ENCODE assay signal across 12 cellular contexts in the genomic region with DNA sequence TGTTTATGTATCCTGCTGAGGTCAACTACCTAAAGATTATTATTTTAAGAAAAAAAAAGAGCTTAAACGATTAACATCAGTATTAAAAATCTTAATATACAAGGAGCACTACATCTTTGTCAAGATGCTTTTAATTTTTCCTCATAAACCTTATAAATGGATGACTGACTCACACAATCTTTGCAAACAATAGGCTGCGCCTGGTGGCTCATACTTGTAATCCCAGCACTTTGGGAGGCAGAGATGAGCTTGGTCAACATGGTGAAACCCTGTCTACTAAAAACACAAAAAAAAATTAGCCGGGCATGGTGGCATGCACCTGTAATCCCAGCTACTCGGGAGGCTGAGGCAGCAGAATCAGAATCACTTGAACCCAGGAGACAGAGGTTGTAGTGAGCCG. TPM values are rescaled to one million over a fixed set of nuclear protein-coding genes. Genes with fewer than 3 reads are reported as not detected.
DNase-seq lines count a peak whose midpoint lies in the region; ATAC-seq, FAIRE-seq and TF ChIP-seq lines count a peak whose summit lies in the region.
"Had no signal": no experiment of that assay in that cellular context is flagged by ENCODE, and none has a peak within 500 bp of the region (broad histone marks: within the 10 kb centered on the region; RNA-seq: fewer than 3 reads in every experiment).

No MANE protein-coding gene starts in this region.

- DNase-seq in astrocyte (ENCODE audit: low read depth) (no peak), lower lobe of right lung (no peak), sciatic nerve (ENCODE audit: low spot score) (no peak), GM12891 (ENCODE audit: insufficient read length, low spot score) (no peak), mucosa of gallbladder (ENCODE audit: low spot score) (no peak)
- DNase-seq: aorta, sigmoid colon, T-helper 9 cell had no signal

- TF ChIP-seq CTCF in astrocyte (IDR thresholded peaks at IDR 0.05; ENCODE audit: insufficient read depth, low read depth, low read length) (no peak), lower lobe of right lung (IDR thresholded peaks at IDR 0.05) (no peak)

- peaks cover 31 to 45% (median 41%) of the 10 kb centered on the region in 10 experiments for H3K4me1 ChIP-seq in BLaER1 treated with 17β-estradiol and CSF1 and Interleukin-3, amounts not matched to agents 10 nM and 100 nM
- H3K4me1 ChIP-seq in HUES6 (ENCODE audit: control insufficient read depth, insufficient read depth, low read length) (peaks cover 17% of the 10 kb centered on the region), astrocyte (ENCODE audit: insufficient read depth, low read length) (peaks cover 36% of the 10 kb centered on the region), lower lobe of right lung (peaks cover 37% of the 10 kb centered on the region)

- no peak for FAIRE-seq in astrocyte (lab: Jason Lieb, UNC)
- FAIRE-seq in GM12891 (lab: Jason Lieb, UNC) = no peak

- no peak for ATAC-seq in lower lobe of right lung
- ATAC-seq in HG03280 (IDR thresholded peaks at IDR 0.05; ENCODE audit: unreplicated experiment) = no peak
- ATAC-seq in sciatic nerve = no peak

- no peak overlapping the region for H2AFZ ChIP-seq in astrocyte (ENCODE audit: low read depth, low read length)

- intact Hi-C loops in lower lobe of right lung (cut with DNase I) (no loop called here), sciatic nerve (cut with DNase I) (no loop called here)

- peak overlapping the region; percentile 81 to 96 (median 91) for H3K4me2 ChIP-seq in BLaER1 treated with 17β-estradiol and CSF1 and Interleukin-3, amounts not matched to agents 10 nM and 100 nM
- peak overlapping the region; percentile 86 for H3K4me2 ChIP-seq in astrocyte (ENCODE audit: low read length)

- H3K27ac ChIP-seq in BLaER1 treated with 17β-estradiol and CSF1 and Interleukin-3, amounts not matched to agents 10 nM and 100 nM = no peak overlapping the region
- H3K27ac ChIP-seq in HUES6 (ENCODE audit: low read depth, low read length) = no peak overlapping the region
- H3K27ac ChIP-seq in astrocyte (ENCODE audit: low read depth, low read length) = peak overlapping the region; percentile 7
- H3K27ac ChIP-seq in lower lobe of right lung = no peak overlapping the region

- H3K79me2 ChIP-seq in astrocyte (ENCODE audit: insufficient read depth, low read length) = peaks cover 63% of the 10 kb centered on the region

- no peak overlapping the region for H3K27ac Mint-ChIP-seq in astrocyte (ENCODE audit: unreplicated experiment)

- no peaks in the 10 kb centered on the region for H3K9me3 Mint-ChIP-seq in astrocyte (ENCODE audit: unreplicated experiment)

- peaks cover 5% of the 10 kb centered on the region for H3K36me3 Mint-ChIP-seq in astrocyte (ENCODE audit: low read depth, unreplicated experiment)

- H4K20me1 ChIP-seq in BLaER1 treated with 17β-estradiol and CSF1 and Interleukin-3, amounts not matched to agents 10 nM and 100 nM = peaks cover 50 to 65% (median 62%) of the 10 kb centered on the region in 11 experiments
- peaks cover 48% of the 10 kb centered on the region for H4K20me1 ChIP-seq in astrocyte (ENCODE audit: insufficient read depth, low read length)

- no peaks in the 10 kb centered on the region for H3K27me3 ChIP-seq in BLaER1 treated with 17β-estradiol and CSF1 and Interleukin-3, amounts not matched to agents 10 nM and 100 nM
- H3K27me3 ChIP-seq in HUES6 (ENCODE audit: control insufficient read depth, insufficient read depth, low read length) (no peaks in the 10 kb centered on the region), astrocyte (ENCODE audit: insufficient read depth, low read length) (no peaks in the 10 kb centered on the region), lower lobe of right lung (ENCODE audit: low read depth) (no peaks in the 10 kb centered on the region)
- H3K27me3 ChIP-seq: sigmoid colon had no signal

- no peak overlapping the region for H3K4me3 Mint-ChIP-seq in astrocyte (ENCODE audit: unreplicated experiment)

- H3K36me3 ChIP-seq in BLaER1 treated with 17β-estradiol and CSF1 and Interleukin-3, amounts not matched to agents 10 nM and 100 nM = peaks cover 58 to 63% (median 62%) of the 10 kb centered on the region in 11 experiments
- H3K36me3 ChIP-seq in HUES6 (ENCODE audit: control insufficient read depth, insufficient read depth, low read length) (peaks cover 64% of the 10 kb centered on the region), astrocyte (ENCODE audit: insufficient read depth, low read length) (peaks cover 37% of the 10 kb centered on the region), lower lobe of right lung (peaks cover 61% of the 10 kb centered on the region)

- H3K4me1 Mint-ChIP-seq in astrocyte (ENCODE audit: low read depth, unreplicated experiment) = peaks cover 15% of the 10 kb centered on the region

- H3K4me3 ChIP-seq in BLaER1 treated with 17β-estradiol and CSF1 and Interleukin-3, amounts not matched to agents 10 nM and 100 nM = peak overlapping the region; percentile 80 to 97 (median 88); a peak in 15 of 20 replicates
- H3K4me3 ChIP-seq in HUES6 (ENCODE audit: low read depth, low read length) (peak overlapping the region; percentile 33; the same call in 1 of the 2 replicates), astrocyte (ENCODE audit: insufficient read depth, low read depth, low read length) (peak overlapping the region; percentile 80), lower lobe of right lung (peak overlapping the region; percentile 66)

- H3K27me3 Mint-ChIP-seq in astrocyte (ENCODE audit: low read depth, unreplicated experiment) = no peaks in the 10 kb centered on the region

- TF ChIP-seq POLR2A in GM12891 (IDR thresholded peaks at IDR 0.05; ENCODE audit: low read depth, low read length) = no peak

- H3K9ac ChIP-seq in BLaER1 treated with 17β-estradiol and CSF1 and Interleukin-3, amounts not matched to agents 10 nM and 100 nM = peak overlapping the region; percentile 91 to 99 (median 96); a peak in 19 of 22 replicates
- no peak overlapping the region for H3K9ac ChIP-seq in HUES6 (ENCODE audit: low read length)
- peak overlapping the region; percentile 99 for H3K9ac ChIP-seq in astrocyte (ENCODE audit: low read length)

- H3K9me3 ChIP-seq in BLaER1 treated with 17β-estradiol and CSF1 and Interleukin-3, amounts not matched to agents 10 nM and 100 nM (replicated peaks in 1 of 11) = no peaks in the 10 kb centered on the region
- H3K9me3 ChIP-seq in HUES6 (ENCODE audit: control insufficient read depth, insufficient read depth, low read depth, low read length) = no peaks in the 10 kb centered on the region
- no peaks in the 10 kb centered on the region for H3K9me3 ChIP-seq in astrocyte (ENCODE audit: insufficient read depth, low read depth, low read length)
- no peaks in the 10 kb centered on the region for H3K9me3 ChIP-seq in lower lobe of right lung
- H3K9me3 ChIP-seq: sigmoid colon had no signal

TF ChIP-seq in GM12891, 5 proteins besides CTCF, POLR2A, EP300 and RAD21:
- no peak for TF ChIP-seq PAX5 (IDR thresholded peaks at IDR 0.05; ENCODE audit: insufficient read depth, low read length, severe bottlenecking)
TF ChIP-seq in GM12891: peak in this region for 0.

RNA-seq across cellular contexts. Expression of gene KHDC4, which starts 1.7 kb away (rescaled TPM):
- total RNA-seq in astrocyte (44.6 and 48.2 TPM in 2 replicates), lower lobe of right lung (42.8 TPM), sciatic nerve (65.4 TPM), mucosa of gallbladder (44.5 TPM)
- 27.8 TPM for polyA plus RNA-seq in GM12891 (2012; ENCODE audit: low read depth, missing spikeins)

RNA-seq across cellular contexts. Expression of gene RXFP4, which starts 9.0 kb away (rescaled TPM):
- not detected in 2 replicates for total RNA-seq in astrocyte
- total RNA-seq in lower lobe of right lung = not detected
- total RNA-seq in sciatic nerve = not detected
- not detected for polyA plus RNA-seq in GM12891 (2012; ENCODE audit: low read depth, missing spikeins)
- total RNA-seq in mucosa of gallbladder = not detected
- total RNA-seq: aorta, Daoy, sigmoid colon had no signal
- polyA plus RNA-seq: aorta had no signal

RNA-seq across cellular contexts. Expression of gene RIT1, which starts 21.3 kb away (rescaled TPM):
- 59.4 and 63.2 TPM in 2 replicates for total RNA-seq in astrocyte
- total RNA-seq in lower lobe of right lung = 56.4 TPM
- total RNA-seq in sciatic nerve = 38.8 TPM
- polyA plus RNA-seq in GM12891 (2012; ENCODE audit: low read depth, missing spikeins) = 19.1 TPM
- total RNA-seq in mucosa of gallbladder = 38.9 TPM

RNA-seq across cellular contexts. Expression of gene ARHGEF2, which starts 45.9 kb away (rescaled TPM):
- 98.3 and 99.3 TPM in 2 replicates for total RNA-seq in astrocyte
- 252 TPM for total RNA-seq in lower lobe of right lung
- 196 TPM for total RNA-seq in sciatic nerve
- polyA plus RNA-seq in GM12891 (2012; ENCODE audit: low read depth, missing spikeins) = 45.2 TPM
- 142 TPM for total RNA-seq in mucosa of gallbladder

Comparison
In these comparisons a context has a peak if more than half of its experiments do, and no peak if none do; other contexts are left out.
1. H3K4me3 ChIP-seq: peak in every context shown above with its lines; median percentile 88 in BLaER1 treated with 17β-estradiol and CSF1 and Interleukin-3, amounts not matched to agents 10 nM and 100 nM; 80 in astrocyte; 66 in lower lobe of right lung; 33 in HUES6.